In genomic region chr11:120867988-120868387, GRCh38 we compare ENCODE assay signal across 23 cellular contexts.
A peak's percentile ranks its signal among the peaks of the same experiment; 100 is the strongest.
DNase-seq lines count a peak whose midpoint lies in the region; ATAC-seq, FAIRE-seq and TF ChIP-seq lines count a peak whose summit lies in the region.
"Had no signal": no experiment of that assay in that cellular context is flagged by ENCODE, and none has a peak within 500 bp of the region (broad histone marks: within the 10 kb centered on the region; RNA-seq: fewer than 3 reads in every experiment).

No MANE protein-coding gene starts in this region.

- peaks cover 0 to 33% (median 16%) of the 10 kb centered on the region in 11 experiments; a peak in 14 of 22 replicates for H3K27me3 ChIP-seq in BLaER1 treated with 17β-estradiol and CSF1 and Interleukin-3, amounts not matched to agents 10 nM and 100 nM
- H3K27me3 ChIP-seq in PC-3 (ENCODE audit: low read length) (peaks cover 55% of the 10 kb centered on the region), bronchial epithelial cell (ENCODE audit: control insufficient read depth, insufficient read depth, low read length) (no peaks in the 10 kb centered on the region)

- H3K27ac ChIP-seq in BLaER1 treated with 17β-estradiol and CSF1 and Interleukin-3, amounts not matched to agents 10 nM and 100 nM = 0 out of 22 replicates have a peak overlapping the region, but pooled peaks of 1 of the 11 experiments have one; percentile 63
- no peak overlapping the region for H3K27ac ChIP-seq in PC-3 (ENCODE audit: low read length)

- H3K36me3 ChIP-seq in BLaER1 treated with 17β-estradiol and CSF1 and Interleukin-3, amounts not matched to agents 10 nM and 100 nM = no peaks in the 10 kb centered on the region
- H3K36me3 ChIP-seq in PC-3 (ENCODE audit: low read depth, low read length) = no peaks in the 10 kb centered on the region
- no peaks in the 10 kb centered on the region for H3K36me3 ChIP-seq in bronchial epithelial cell (ENCODE audit: control insufficient read depth, insufficient read depth, low read length)

- H4K20me1 ChIP-seq in BLaER1 treated with 17β-estradiol and CSF1 and Interleukin-3, amounts not matched to agents 10 nM and 100 nM = peaks cover 0 to 3% (median 0%) of the 10 kb centered on the region in 11 experiments; a peak in 1 of 22 replicates
- no peaks in the 10 kb centered on the region for H4K20me1 ChIP-seq in PC-3 (ENCODE audit: low read length)

- no peak for FAIRE-seq in bronchial epithelial cell (lab: Jason Lieb, UNC)
- FAIRE-seq: GM12891, H54, HTR-8/SVneo, K562 had no signal

- no peak overlapping the region for H2AFZ ChIP-seq in PC-3 (ENCODE audit: low read length)

- H3K27ac Mint-ChIP-seq in natural killer cell = peak overlapping the region; percentile 54 to 96
- H3K27ac Mint-ChIP-seq: CD4-positive, alpha-beta memory T cell had no signal

- H3K9me3 Mint-ChIP-seq in natural killer cell = peaks cover 0 to 3% of the 10 kb centered on the region in 2 donors

- H3K4me2 ChIP-seq in BLaER1 treated with 17β-estradiol and CSF1 and Interleukin-3, amounts not matched to agents 10 nM and 100 nM = peak overlapping the region in 7 of 11 experiments; percentile 81 to 96 (median 94); a peak in 14 of 22 replicates
- H3K4me2 ChIP-seq in PC-3 (ENCODE audit: low read length) = peak overlapping the region; percentile 52

- CTCF ChIA-PET in PC-3 (lab: Charles Lee) = no interaction called here

- H3K36me3 Mint-ChIP-seq in natural killer cell = no peaks in the 10 kb centered on the region
- H3K36me3 Mint-ChIP-seq: CD4-positive, alpha-beta memory T cell had no signal

- intact Hi-C loops in PC-3 (cut with micrococcal nuclease) = no loop called here
- intact Hi-C loops in natural killer cell (cut with micrococcal nuclease) = loop anchor here (2.0 kb wide), 2 partner anchors 17 to 41 kb away; no protein-coding TSS in a partner anchor

- no peaks in the 10 kb centered on the region for H3K27me3 Mint-ChIP-seq in natural killer cell (ENCODE audit: low read depth in 2 of 2)

- peaks cover 68 to 90% of the 10 kb centered on the region in 2 donors for H3K4me1 Mint-ChIP-seq in natural killer cell

- H3K9me2 ChIP-seq in PC-3 (replicated peaks; ENCODE audit: low read length) = no peaks in the 10 kb centered on the region

- H3K9me3 ChIP-seq in BLaER1 treated with 17β-estradiol and CSF1 and Interleukin-3, amounts not matched to agents 10 nM and 100 nM (replicated peaks in 1 of 11) = no peaks in the 10 kb centered on the region
- no peaks in the 10 kb centered on the region for H3K9me3 ChIP-seq in PC-3 (ENCODE audit: low read length)
- H3K9me3 ChIP-seq: Caco-2 had no signal

- no peak for TF ChIP-seq CTCF in PC-3 (conservative IDR thresholded peaks at IDR 0.05; ENCODE audit: low read depth, low read length)
- TF ChIP-seq CTCF in bronchial epithelial cell (IDR thresholded peaks at IDR 0.05; ENCODE audit: insufficient read depth, low read length, severe bottlenecking) = no peak
- no peak for TF ChIP-seq CTCF in natural killer cell (IDR thresholded peaks at IDR 0.05)

- no TSS peak for BruUV-seq in PC-3 (replicated peaks; lab: Mats Ljungman, UMichigan)

- peak overlapping the region; percentile 84 for H3K4me3 Mint-ChIP-seq in natural killer cell
- H3K4me3 Mint-ChIP-seq: CD4-positive, alpha-beta memory T cell had no signal

- ATAC-seq in PC-3 (peak; percentile 61), natural killer cell (no peak), GM21825 (IDR thresholded peaks at IDR 0.05; ENCODE audit: unreplicated experiment) (no peak)
- ATAC-seq: K562 had no signal

- peak; percentile 50 for DNase-seq in PC-3
- peak; percentile 11 for DNase-seq in bronchial epithelial cell (ENCODE audit: low read depth)
- DNase-seq in natural killer cell = no peak
- DNase-seq in medulla oblongata (ENCODE audit: extremely low spot score) = no peak
- no peak for DNase-seq in NCI-H2107 (lab: John Stamatoyannopoulos, UW)
- DNase-seq: C1 segment of cervical spinal cord; CD4-positive, alpha-beta memory T cell; GDM1; Kasumi-1; MV-4-11; NCI-H1105; NCI-H1436 treated with DMSO at 0.1 percent for 48 hours; NCI-H187 treated with DMSO at 0.1 percent for 48 hours; NCI-H524; NCI-H774; SHP77 had no signal

- no peaks in the 10 kb centered on the region for H3K79me2 ChIP-seq in PC-3 (ENCODE audit: low read length)

- no peak overlapping the region for H3K4me3 ChIP-seq in BLaER1 treated with 17β-estradiol and CSF1 and Interleukin-3, amounts not matched to agents 10 nM and 100 nM
- H3K4me3 ChIP-seq in PC-3 (ENCODE audit: low read length) = no peak overlapping the region
- no peak overlapping the region for H3K4me3 ChIP-seq in bronchial epithelial cell (ENCODE audit: low read depth, low read length)
- H3K4me3 ChIP-seq: K562 had no signal

- POLR2A ChIA-PET in PC-3 (lab: Charles Lee; ENCODE audit: unreplicated experiment) = no interaction called here

- H3K4me1 ChIP-seq in BLaER1 treated with 17β-estradiol and CSF1 and Interleukin-3, amounts not matched to agents 10 nM and 100 nM = peaks cover 14 to 62% (median 47%) of the 10 kb centered on the region in 10 experiments
- peaks cover 14% of the 10 kb centered on the region; the same call in 1 of the 2 replicates for H3K4me1 ChIP-seq in PC-3 (ENCODE audit: insufficient read depth, low read length)
- H3K4me1 ChIP-seq: Caco-2 had no signal

- H3K9ac ChIP-seq in BLaER1 treated with 17β-estradiol and CSF1 and Interleukin-3, amounts not matched to agents 10 nM and 100 nM = no peak overlapping the region
- no peak overlapping the region for H3K9ac ChIP-seq in PC-3 (ENCODE audit: low read length)

- no peaks in the 10 kb centered on the region for H3F3A ChIP-seq in PC-3 (ENCODE audit: low read length, unreplicated experiment)

Comparison
In these comparisons a context has a peak if more than half of its experiments do, and no peak if none do; other contexts are left out.
1. DNase-seq: peak in PC-3 (single experiment) and bronchial epithelial cell (single experiment); none in natural killer cell (single experiment), medulla oblongata (single experiment) and NCI-H2107 (single experiment).